ENCODE assay signal across 9 cellular contexts in the genomic region with DNA sequence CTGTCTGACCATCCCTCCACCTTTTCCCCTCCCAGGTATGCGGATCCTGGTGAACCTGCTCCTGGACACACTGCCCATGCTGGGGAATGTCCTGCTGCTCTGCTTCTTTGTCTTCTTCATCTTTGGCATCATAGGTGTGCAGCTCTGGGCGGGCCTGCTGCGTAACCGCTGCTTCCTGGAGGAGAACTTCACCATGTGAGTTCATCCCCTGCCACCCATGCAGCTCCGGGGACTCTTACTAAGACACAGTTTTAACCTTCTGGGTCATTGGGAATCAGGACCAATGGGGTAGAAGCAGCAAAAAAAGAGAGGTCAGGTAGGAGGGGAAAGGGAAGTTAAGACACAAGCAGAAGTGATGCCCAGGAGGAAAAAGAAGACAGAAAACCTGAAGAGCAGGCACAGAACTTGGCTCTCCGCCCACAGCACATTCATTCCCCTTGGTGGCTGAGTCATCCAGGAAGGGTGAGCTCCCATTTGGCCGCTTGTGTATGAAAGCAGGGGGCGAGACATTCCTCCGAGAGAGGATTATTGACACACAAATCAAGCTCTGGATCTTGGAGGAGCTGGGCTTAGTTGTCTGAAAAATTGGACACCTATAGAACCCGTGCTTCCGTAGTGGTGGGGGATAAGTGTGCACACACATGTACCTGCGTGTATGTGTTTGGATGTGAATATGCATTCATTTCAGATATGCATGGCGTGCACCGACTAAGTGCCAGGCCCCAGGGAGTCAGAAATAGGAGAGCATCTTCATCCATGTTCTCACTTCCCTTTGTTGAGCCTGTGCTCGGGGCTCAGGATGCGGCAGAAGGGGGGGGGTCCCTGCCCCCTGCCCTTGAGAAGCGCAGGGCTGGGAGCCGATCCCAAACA.
DNase-seq lines count a peak whose midpoint lies in the region; ATAC-seq and TF ChIP-seq lines count a peak whose summit lies in the region.
"Had no signal": no experiment of that assay in that cellular context is flagged by ENCODE, and none has a peak within 500 bp of the region (broad histone marks: within the 10 kb centered on the region; RNA-seq: fewer than 3 reads in every experiment).

No MANE protein-coding gene starts in this region.

- DNase-seq in Caki2 (ENCODE audit: low read depth) (peak; percentile 85), IMR-90 (peak; percentile 92), astrocyte of the hippocampus (ENCODE audit: low read depth, low spot score) (peak; percentile 93), mucosa of gallbladder (ENCODE audit: low spot score) (peak; percentile 59), NK-92 (lab: John Stamatoyannopoulos, UW; ENCODE audit: unreplicated experiment) (no peak)
- DNase-seq in activated T-helper 1 cell treated with anti-CD3 and anti-CD28 coated beads, Interleukin-12 subunit alpha, Interleukin-12 subunit beta, Interleukin-2, Interleukin-4 antibody, amounts not matched to agents 30 ng/mL and 10 ng/mL and 1 ng/mL, durations not matched to agents 14 hours and 24 hours and 36 hours (ENCODE audit: low spot score): no peak
- no peak for DNase-seq in activated CD4-positive, CD25-positive, alpha-beta regulatory T cell (lab: John Stamatoyannopoulos, UW)
- DNase-seq: uterus had no signal

- peaks cover 12% of the 10 kb centered on the region for H3K4me1 Mint-ChIP-seq in activated T-helper 1 cell treated with anti-CD3 and anti-CD28 coated beads, Interleukin-12 subunit alpha, Interleukin-12 subunit beta, Interleukin-2, Interleukin-4 antibody, amounts not matched to agents 30 ng/mL and 10 ng/mL and 1 ng/mL, durations not matched to agents 14 hours and 24 hours and 36 hours (ENCODE audit: low read depth)

- in situ Hi-C loops in Caki2 (cut with HindIII; ENCODE audit: low pct_unique_long_range_greater_than_20kb, low sequenced_read_pairs): no loop called here
- in situ Hi-C loops in IMR-90 (cut with MboI; ENCODE audit: low sequenced_read_pairs): no loop called here

- no peak for TF ChIP-seq POLR2A in IMR-90 (IDR thresholded peaks at IDR 0.05; ENCODE audit: low read depth, low read length)

- peak; percentile 20; the same call in 1 of the 2 replicates for TF ChIP-seq RAD21 in IMR-90 (IDR thresholded peaks at IDR 0.05; ENCODE audit: low read length)

- H3K56ac ChIP-seq in IMR-90 (ENCODE audit: extremely low read depth, insufficient read depth, low read length): no peak overlapping the region

- no peaks in the 10 kb centered on the region for H3K9me3 ChIP-seq in IMR-90 (ENCODE audit: control insufficient read depth, insufficient read depth, low read length)
- H3K9me3 ChIP-seq: uterus had no signal

- ATAC-seq in IMR-90 (ENCODE audit: low read depth): peak; percentile 83
- no peak for ATAC-seq in HG03025 (IDR thresholded peaks at IDR 0.05; ENCODE audit: low FRiP score, unreplicated experiment)

- H2BK15ac ChIP-seq in IMR-90 (ENCODE audit: low read depth, low read length): peak overlapping the region; percentile 34; the same call in 1 of the 3 replicates

- CTCF ChIA-PET in IMR-90 (lab: Yijun Ruan, JAX): interaction anchor here (0.6 kb wide), 1 partner anchor 9 kb away, joined by 3 read pairs; no protein-coding TSS in a partner anchor

- BruUV-seq in IMR-90 (replicated peaks; lab: Mats Ljungman, UMichigan): no TSS peak

- H3K36me3 Mint-ChIP-seq in activated T-helper 1 cell treated with anti-CD3 and anti-CD28 coated beads, Interleukin-12 subunit alpha, Interleukin-12 subunit beta, Interleukin-2, Interleukin-4 antibody, amounts not matched to agents 30 ng/mL and 10 ng/mL and 1 ng/mL, durations not matched to agents 14 hours and 24 hours and 36 hours (ENCODE audit: low read depth): no peaks in the 10 kb centered on the region

- H3K27me3 Mint-ChIP-seq in activated T-helper 1 cell treated with anti-CD3 and anti-CD28 coated beads, Interleukin-12 subunit alpha, Interleukin-12 subunit beta, Interleukin-2, Interleukin-4 antibody, amounts not matched to agents 30 ng/mL and 10 ng/mL and 1 ng/mL, durations not matched to agents 14 hours and 24 hours and 36 hours (ENCODE audit: insufficient read depth): peaks cover 8% of the 10 kb centered on the region

- peak overlapping the region; percentile 66 for H4K91ac ChIP-seq in IMR-90 (ENCODE audit: insufficient read depth, low read depth, low read length)

- peaks cover 20% of the 10 kb centered on the region for H3K4me1 ChIP-seq in IMR-90 (ENCODE audit: control insufficient read depth, insufficient read depth, low read length)
- H3K4me1 ChIP-seq: uterus had no signal

- H2BK20ac ChIP-seq in IMR-90 (ENCODE audit: low read depth, low read length): peak overlapping the region; percentile 94

- no peak overlapping the region for H3K4me3 ChIP-seq in IMR-90 (ENCODE audit: insufficient read depth, low read depth, low read length)
- H3K4me3 ChIP-seq: uterus had no signal

- peak overlapping the region; percentile 33; the same call in 1 of the 2 replicates for H3K18ac ChIP-seq in IMR-90 (ENCODE audit: low read depth, low read length)

- H4K20me1 ChIP-seq in IMR-90 (ENCODE audit: insufficient read depth, low read length): no peaks in the 10 kb centered on the region

- H3K27ac Mint-ChIP-seq in activated T-helper 1 cell treated with anti-CD3 and anti-CD28 coated beads, Interleukin-12 subunit alpha, Interleukin-12 subunit beta, Interleukin-2, Interleukin-4 antibody, amounts not matched to agents 30 ng/mL and 10 ng/mL and 1 ng/mL, durations not matched to agents 14 hours and 24 hours and 36 hours: no peak overlapping the region

- H3K4me3 Mint-ChIP-seq in activated T-helper 1 cell treated with anti-CD3 and anti-CD28 coated beads, Interleukin-12 subunit alpha, Interleukin-12 subunit beta, Interleukin-2, Interleukin-4 antibody, amounts not matched to agents 30 ng/mL and 10 ng/mL and 1 ng/mL, durations not matched to agents 14 hours and 24 hours and 36 hours: no peak overlapping the region

- H3K9ac ChIP-seq in IMR-90 (ENCODE audit: low read depth, low read length): no peak overlapping the region

- H3K4me2 ChIP-seq in IMR-90 (ENCODE audit: low read depth, low read length): peak overlapping the region; percentile 49; the same call in 1 of the 2 replicates

- H3K23ac ChIP-seq in IMR-90 (ENCODE audit: low read depth, low read length): no peak overlapping the region

- peak overlapping the region in 1 of 2 experiments; percentile 43; a peak in 1 of 4 replicates for H4K8ac ChIP-seq in IMR-90 (ENCODE audit: low read depth in 2 of 2, low read length in 2 of 2)

- H2AFZ ChIP-seq in IMR-90 (replicated peaks; ENCODE audit: low read length, poor library complexity): peak overlapping the region; percentile 64

- H3K27me3 ChIP-seq in IMR-90 (ENCODE audit: control insufficient read depth, insufficient read depth, low read length): peaks cover 9% of the 10 kb centered on the region; the same call in 1 of the 2 replicates
- H3K27me3 ChIP-seq: uterus had no signal

- H3K9me1 ChIP-seq in IMR-90 (ENCODE audit: insufficient read depth, low read length): peaks cover 12% of the 10 kb centered on the region

- H3K27ac ChIP-seq in IMR-90 (ENCODE audit: insufficient read depth, low read length): no peak overlapping the region
- H3K27ac ChIP-seq: uterus had no signal

- intact Hi-C loops in IMR-90 (cut with micrococcal nuclease): no loop called here
- intact Hi-C loops in activated T-helper 1 cell treated with anti-CD3 and anti-CD28 coated beads, Interleukin-12 subunit alpha, Interleukin-12 subunit beta, Interleukin-2, Interleukin-4 antibody, amounts not matched to agents 30 ng/mL and 10 ng/mL and 1 ng/mL, durations not matched to agents 14 hours and 24 hours and 36 hours (cut with micrococcal nuclease): no loop called here

- POLR2A ChIA-PET in IMR-90 (lab: Charles Lee; ENCODE audit: unreplicated experiment): no interaction called here

- H4K5ac ChIP-seq in IMR-90 (ENCODE audit: low read depth, low read length): no peak overlapping the region

- no peak for TF ChIP-seq CTCF in IMR-90 (conservative IDR thresholded peaks at IDR 0.05; ENCODE audit: low read depth, low read length)

- peak overlapping the region; percentile 39 for H2BK120ac ChIP-seq in IMR-90 (ENCODE audit: low read depth, low read length)

- no peak overlapping the region for H3K4ac ChIP-seq in IMR-90 (ENCODE audit: low read depth, low read length)

- H2AK9ac ChIP-seq in IMR-90 (replicated peaks; ENCODE audit: low read depth, low read length, poor library complexity): peak overlapping the region; percentile 92

- 90% methylated on average over 2 of the region's 18 CpGs; no CpG with 5 or more reads in 1 of the 2 experiments for WGBS in IMR-90 (ENCODE audit: extremely low coverage in 2 of 2, insufficient read length in 1 of 2), 2 experiments

- H3K9me3 Mint-ChIP-seq in activated T-helper 1 cell treated with anti-CD3 and anti-CD28 coated beads, Interleukin-12 subunit alpha, Interleukin-12 subunit beta, Interleukin-2, Interleukin-4 antibody, amounts not matched to agents 30 ng/mL and 10 ng/mL and 1 ng/mL, durations not matched to agents 14 hours and 24 hours and 36 hours: no peaks in the 10 kb centered on the region

- no peak overlapping the region for H3K14ac ChIP-seq in IMR-90 (replicated peaks; ENCODE audit: low read depth, low read length)

- no peaks in the 10 kb centered on the region for H3K79me1 ChIP-seq in IMR-90 (ENCODE audit: low read depth in 1 of 2, low read length in 2 of 2)

- H3K36me3 ChIP-seq in IMR-90 (ENCODE audit: control insufficient read depth, insufficient read depth, low read length): no peaks in the 10 kb centered on the region
- H3K36me3 ChIP-seq: uterus had no signal

- dilution Hi-C loops in IMR-90 (cut with HindIII; ENCODE audit: low sequenced_read_pairs, unreplicated experiment): no loop called here

- H2AK5ac ChIP-seq in IMR-90 (ENCODE audit: low read depth, low read length): peak overlapping the region; percentile 27; the same call in 1 of the 2 replicates

- H2BK5ac ChIP-seq in IMR-90 (ENCODE audit: low read depth, low read length, poor library complexity, severe bottlenecking): no peak overlapping the region

TF ChIP-seq in IMR-90, 13 proteins besides CTCF, POLR2A, EP300 and RAD21 (continues in another document):
- TF ChIP-seq SMC3 (IDR thresholded peaks at IDR 0.05; ENCODE audit: low read depth, low read length) (no peak), MXI1 (IDR thresholded peaks at IDR 0.05; ENCODE audit: borderline replicate concordance, low read depth, low read length) (0 out of 2 replicates have a peak, but pooled peaks have one; percentile 14), RCOR1 (IDR thresholded peaks at IDR 0.05; ENCODE audit: insufficient replicate concordance, low read length) (no peak), NFE2L2 (IDR thresholded peaks at IDR 0.05; ENCODE audit: low read depth, low read length) (no peak; the same call in 1 of the 2 replicates), FOS (IDR thresholded peaks at IDR 0.05; ENCODE audit: low read depth, low read length) (peak; percentile 71)
- TF ChIP-seq, protein P1, sequence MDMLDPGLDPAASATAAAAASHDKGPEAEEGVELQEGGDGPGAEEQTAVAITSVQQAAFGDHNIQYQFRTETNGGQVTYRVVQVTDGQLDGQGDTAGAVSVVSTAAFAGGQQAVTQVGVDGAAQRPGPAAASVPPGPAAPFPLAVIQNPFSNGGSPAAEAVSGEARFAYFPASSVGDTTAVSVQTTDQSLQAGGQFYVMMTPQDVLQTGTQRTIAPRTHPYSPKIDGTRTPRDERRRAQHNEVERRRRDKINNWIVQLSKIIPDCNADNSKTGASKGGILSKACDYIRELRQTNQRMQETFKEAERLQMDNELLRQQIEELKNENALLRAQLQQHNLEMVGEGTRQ (IDR thresholded peaks at IDR 0.05; ENCODE audit: low read depth, low read length): no peak

Comparison
In these comparisons a context has a peak if more than half of its experiments do, and no peak if none do; other contexts are left out.
1. DNase-seq: peak in Caki2 (single experiment), IMR-90 (single experiment), astrocyte of the hippocampus (single experiment) and mucosa of gallbladder (single experiment); none in NK-92 (single experiment), activated T-helper 1 cell treated with anti-CD3 and anti-CD28 coated beads, Interleukin-12 subunit alpha, Interleukin-12 subunit beta, Interleukin-2, Interleukin-4 antibody, amounts not matched to agents 30 ng/mL and 10 ng/mL and 1 ng/mL, durations not matched to agents 14 hours and 24 hours and 36 hours (single experiment) and activated CD4-positive, CD25-positive, alpha-beta regulatory T cell (0 of 4).